ENCODE assay signal across 16 cellular contexts in genomic region chr3:12289562-12289961, GRCh38. TPM values are rescaled to one million over a fixed set of nuclear protein-coding genes. Genes with fewer than 3 reads are reported as not detected.
DNase-seq lines count a peak whose midpoint lies in the region; ATAC-seq, FAIRE-seq and TF ChIP-seq lines count a peak whose summit lies in the region.
"Had no signal": no experiment of that assay in that cellular context is flagged by ENCODE, and none has a peak within 500 bp of the region (broad histone marks: within the 10 kb centered on the region; RNA-seq: fewer than 3 reads in every experiment).

No MANE protein-coding gene starts in this region.

- peak overlapping the region; percentile 83 to 93 for H3K4me3 ChIP-seq in cardiac fibroblast (replicated peaks in 1 of 2; ENCODE audit: low read depth in 2 of 2, low read length in 2 of 2)
- peak overlapping the region; percentile 9 for H3K4me3 ChIP-seq in mucosa of descending colon
- peak overlapping the region; percentile 83 for H3K4me3 ChIP-seq in thoracic aorta

- intact Hi-C loops in activated CD4-positive, alpha-beta T cell treated with anti-CD3 and anti-CD28 coated beads, Interleukin-2, amount 10 ng/mL, durations not matched to agents 24 days and 14 days (cut with micrococcal nuclease) = loop anchor here (5.0 kb wide), 3 partner anchors 102 to 193 kb away; partner anchors contain the start of gene TSEN2
- intact Hi-C loops in mucosa of descending colon (cut with DNase I, micrococcal nuclease) = loop anchor here in 1 of 2 donors (10.0 kb wide), 1 partner anchor 195 kb away; the partner anchor contains the start of gene TSEN2

- no peaks in the 10 kb centered on the region for H3K36me3 Mint-ChIP-seq in activated CD4-positive, alpha-beta T cell treated with anti-CD3 and anti-CD28 coated beads, Interleukin-2, amount 10 ng/mL, durations not matched to agents 24 days and 14 days (ENCODE audit: low read depth)

- H3K27me3 Mint-ChIP-seq in activated CD4-positive, alpha-beta T cell treated with anti-CD3 and anti-CD28 coated beads, Interleukin-2, amount 10 ng/mL, durations not matched to agents 24 days and 14 days = peaks cover 57% of the 10 kb centered on the region

- H3K36me3 ChIP-seq in mucosa of descending colon (ENCODE audit: low read depth) = no peaks in the 10 kb centered on the region
- H3K36me3 ChIP-seq in thoracic aorta = no peaks in the 10 kb centered on the region

- H3K27ac Mint-ChIP-seq in activated CD4-positive, alpha-beta T cell treated with anti-CD3 and anti-CD28 coated beads, Interleukin-2, amount 10 ng/mL, durations not matched to agents 24 days and 14 days = no peak overlapping the region
- H3K27ac Mint-ChIP-seq: activated naive CD4-positive, alpha-beta T cell treated with anti-CD3 and anti-CD28 coated beads for 36 hours; IgD-negative memory B cell; immature natural killer cell had no signal

- no peak for FAIRE-seq in GM19239 (lab: Jason Lieb, UNC)
- FAIRE-seq: A204.1 had no signal

- ATAC-seq in mucosa of descending colon (no peak), thoracic aorta (ENCODE audit: insufficient number of reproducible peaks, low FRiP score, low read depth) (no peak), HG03342 (IDR thresholded peaks at IDR 0.05; ENCODE audit: unreplicated experiment) (no peak)

- H3K9me3 ChIP-seq in mucosa of descending colon = no peaks in the 10 kb centered on the region
- no peaks in the 10 kb centered on the region for H3K9me3 ChIP-seq in thoracic aorta

- peaks cover 5% of the 10 kb centered on the region for H3K4me1 Mint-ChIP-seq in activated CD4-positive, alpha-beta T cell treated with anti-CD3 and anti-CD28 coated beads, Interleukin-2, amount 10 ng/mL, durations not matched to agents 24 days and 14 days

- H3K9me3 Mint-ChIP-seq in activated CD4-positive, alpha-beta T cell treated with anti-CD3 and anti-CD28 coated beads, Interleukin-2, amount 10 ng/mL, durations not matched to agents 24 days and 14 days = no peaks in the 10 kb centered on the region
- H3K9me3 Mint-ChIP-seq: activated naive CD4-positive, alpha-beta T cell treated with anti-CD3 and anti-CD28 coated beads for 36 hours had no signal

- H3K4me3 Mint-ChIP-seq in activated CD4-positive, alpha-beta T cell treated with anti-CD3 and anti-CD28 coated beads, Interleukin-2, amount 10 ng/mL, durations not matched to agents 24 days and 14 days = peak overlapping the region; percentile 0
- H3K4me3 Mint-ChIP-seq: immature natural killer cell had no signal

- H3K4me1 ChIP-seq in mucosa of descending colon (ENCODE audit: low read depth) (peaks cover 4% of the 10 kb centered on the region), thoracic aorta (ENCODE audit: control insufficient read depth in 1 of 2, low read depth in 2 of 2) (peaks cover 0 to 13% of the 10 kb centered on the region in 2 donors)

- no peaks in the 10 kb centered on the region for H3K27me3 ChIP-seq in thoracic aorta (replicated peaks; ENCODE audit: insufficient read depth)

- no peak overlapping the region for H3K27ac ChIP-seq in thoracic aorta

- no peak for DNase-seq in activated CD4-positive, alpha-beta T cell treated with anti-CD3 and anti-CD28 coated beads, Interleukin-2, amount 10 ng/mL, durations not matched to agents 24 days and 14 days
- no peak for DNase-seq in activated CD4-positive, alpha-beta T cell treated with anti-CD3 and anti-CD28 coated beads, Interleukin-2, amount 50 U/mL, for 1 hour
- DNase-seq in cardiac fibroblast (ENCODE audit: low read depth in 2 of 2) (no peak), mucosa of descending colon (no peak), thoracic aorta (ENCODE audit: low spot score) (no peak), T1000 (lab: John Stamatoyannopoulos, UW) (no peak), GM19239 (ENCODE audit: insufficient read length, low spot score) (no peak)
- DNase-seq: activated naive CD4-positive, alpha-beta T cell treated with anti-CD3 and anti-CD28 coated beads for 36 hours; COR-L47; immature natural killer cell; NCI-H146; NCI-H82; SIG-M5 had no signal

- TF ChIP-seq CTCF in cardiac fibroblast (IDR thresholded peaks at IDR 0.05; ENCODE audit: low read depth, low read length) (no peak), mucosa of descending colon (IDR thresholded peaks at IDR 0.05) (no peak), thoracic aorta (IDR thresholded peaks at IDR 0.05) (no peak)

RNA-seq across cellular contexts. Expression of gene PPARG, which starts 0.7 kb away (rescaled TPM):
- total RNA-seq in activated CD4-positive, alpha-beta T cell treated with anti-CD3 and anti-CD28 coated beads, Interleukin-2, amount 10 ng/mL, durations not matched to agents 24 days and 14 days = 4.6 and 5.1 TPM in 2 replicates
- total RNA-seq in mucosa of descending colon (100 to 1,000 TPM in 1 of 3 donors, 10 to 100 TPM in 2; 61.6 to 173 (median 98.8) TPM), thoracic aorta (10 to 100 TPM in 1 of 2 donors, 1 to 10 TPM in 1; 8.5 to 13.1 TPM)

Comparison
In these comparisons a context has a peak if more than half of its experiments do, and no peak if none do; other contexts are left out.
1. H3K4me3 ChIP-seq: peak in every context shown above with its lines; median percentile 88 in cardiac fibroblast; 83 in thoracic aorta; 9 in mucosa of descending colon.
2. RNA of gene PPARG, which starts 0.7 kb away (total RNA-seq): 61.6 to 173 TPM in mucosa of descending colon; 8.5 to 13.1 TPM in thoracic aorta and 4.6 to 5.1 TPM in activated CD4-positive, alpha-beta T cell treated with anti-CD3 and anti-CD28 coated beads, Interleukin-2, amount 10 ng/mL, durations not matched to agents 24 days and 14 days; every median in the first group is over 4 times any median in the second.